Comparison of ENCODE assay signal across 1 cellular context in genomic region chr6:12605888-12606345, GRCh38.
TF ChIP-seq lines count a peak whose summit lies in the region.

No MANE protein-coding gene starts in this region.

TF ChIP-seq in GM12878, 131 proteins besides CTCF, POLR2A, EP300 and RAD21 (continued from another document):
- TF ChIP-seq CBX5 (IDR thresholded peaks at IDR 0.05; ENCODE audit: low read depth) = 0 out of 2 replicates have a peak, but pooled peaks have one; percentile 23
- TF ChIP-seq HCFC1 (IDR thresholded peaks at IDR 0.05; ENCODE audit: low read length) = peak; percentile 30; the same call in 1 of the 2 replicates
- TF ChIP-seq POLR2AphosphoS5 (IDR thresholded peaks at IDR 0.05; ENCODE audit: low read length) = no peak
- no peak for TF ChIP-seq ATF3 (IDR thresholded peaks at IDR 0.05; ENCODE audit: borderline replicate concordance, extremely low read depth, low read depth, low read length)
- TF ChIP-seq MLLT1 (IDR thresholded peaks at IDR 0.05) = peak; percentile 78
- TF ChIP-seq MEF2A (IDR thresholded peaks at IDR 0.05; ENCODE audit: insufficient read depth, low read depth, low read length) = no peak
- peak; percentile 85 for TF ChIP-seq SKIL (IDR thresholded peaks at IDR 0.05; ENCODE audit: low read depth, poor library complexity, severe bottlenecking)
- peak; percentile 72 for TF ChIP-seq NFIC (IDR thresholded peaks at IDR 0.05; ENCODE audit: low read depth, low read length)
- peak; percentile 61 for TF ChIP-seq SMAD1 (IDR thresholded peaks at IDR 0.05; ENCODE audit: low read depth, partially characterized antibody)
- TF ChIP-seq EZH2 (IDR thresholded peaks at IDR 0.05; ENCODE audit: borderline replicate concordance, control insufficient read depth, low read depth, low read length) = no peak
- peak; percentile 50; the same call in 1 of the 2 replicates for TF ChIP-seq YY1 (IDR thresholded peaks at IDR 0.05; ENCODE audit: low read depth, low read length)
- TF ChIP-seq RCOR1 (conservative IDR thresholded peaks at IDR 0.05; ENCODE audit: low read depth, low read length) = peak; percentile 26; the same call in 1 of the 2 replicates
- peak; percentile 96 for TF ChIP-seq DPF2 (IDR thresholded peaks at IDR 0.05)
- no peak for TF ChIP-seq ZNF592 (IDR thresholded peaks at IDR 0.05)
- TF ChIP-seq IRF3 (IDR thresholded peaks at IDR 0.05) = no peak
- no peak for TF ChIP-seq ESRRA (IDR thresholded peaks at IDR 0.05; ENCODE audit: low read length)
- TF ChIP-seq WRNIP1 (IDR thresholded peaks at IDR 0.05; ENCODE audit: borderline replicate concordance, low read depth, low read length) = 0 out of 2 replicates have a peak, but pooled peaks have one; percentile 60
- TF ChIP-seq NR2F1 (conservative IDR thresholded peaks at IDR 0.05) = no peak
- no peak for TF ChIP-seq E2F4 (IDR thresholded peaks at IDR 0.05; ENCODE audit: low read depth, low read length)
- 0 out of 2 replicates have a peak, but pooled peaks have one; percentile 7 for TF ChIP-seq ZNF24 (IDR thresholded peaks at IDR 0.05)
- TF ChIP-seq JUND (IDR thresholded peaks at IDR 0.05; ENCODE audit: low read depth, low read length) = 0 out of 2 replicates have a peak, but pooled peaks have one; percentile 33
- TF ChIP-seq RUNX3 (IDR thresholded peaks at IDR 0.05; ENCODE audit: low read length) = peak; percentile 82
- peak; percentile 46; the same call in 1 of the 2 replicates for TF ChIP-seq PML (IDR thresholded peaks at IDR 0.05; ENCODE audit: low read length)
- no peak for TF ChIP-seq POLR2AphosphoS2 (IDR thresholded peaks at IDR 0.05; ENCODE audit: low read depth, low read length)
- TF ChIP-seq ATF7 (IDR thresholded peaks at IDR 0.05; ENCODE audit: low read depth) = peak; percentile 80
- TF ChIP-seq GATAD2B (conservative IDR thresholded peaks at IDR 0.05; ENCODE audit: low read depth) = peak; percentile 88
- TF ChIP-seq JUNB (IDR thresholded peaks at IDR 0.05) = peak; percentile 80
- peak; percentile 52; the same call in 1 of the 2 replicates for TF ChIP-seq BCL11A (IDR thresholded peaks at IDR 0.05; ENCODE audit: low read depth, low read length)
- TF ChIP-seq IKZF2 (IDR thresholded peaks at IDR 0.05) = peak; percentile 94 to 95
- TF ChIP-seq HDAC6 (IDR thresholded peaks at IDR 0.05; ENCODE audit: unreplicated experiment) = no peak
- peak; percentile 94 for TF ChIP-seq MTA2 (IDR thresholded peaks at IDR 0.05; ENCODE audit: low read depth)
- TF ChIP-seq GABPA (IDR thresholded peaks at IDR 0.05; ENCODE audit: low read depth) = 0 out of 2 replicates have a peak, but pooled peaks have one; percentile 32
- TF ChIP-seq CHD1 (IDR thresholded peaks at IDR 0.05; ENCODE audit: low read depth, low read length) = no peak
- no peak for TF ChIP-seq REST (IDR thresholded peaks at IDR 0.05; ENCODE audit: low read depth, low read length)
- no peak for TF ChIP-seq TARDBP (IDR thresholded peaks at IDR 0.05; ENCODE audit: borderline replicate concordance)
- no peak for TF ChIP-seq IRF4 (IDR thresholded peaks at IDR 0.05; ENCODE audit: low read depth, low read length)
- TF ChIP-seq CHD4 (IDR thresholded peaks at IDR 0.05) = no peak
- TF ChIP-seq ATF2 (IDR thresholded peaks at IDR 0.05; ENCODE audit: low read length) = peak; percentile 62
- no peak for TF ChIP-seq CREB1 (IDR thresholded peaks at IDR 0.05; ENCODE audit: low read depth)
- TF ChIP-seq BRCA1 (IDR thresholded peaks at IDR 0.05; ENCODE audit: low read depth, low read length) = no peak
- no peak for TF ChIP-seq KAT2A (conservative IDR thresholded peaks at IDR 0.05; ENCODE audit: control insufficient read depth, low read depth, low read length)
